ENCODE assay signal across 8 cellular contexts in the genomic region with DNA sequence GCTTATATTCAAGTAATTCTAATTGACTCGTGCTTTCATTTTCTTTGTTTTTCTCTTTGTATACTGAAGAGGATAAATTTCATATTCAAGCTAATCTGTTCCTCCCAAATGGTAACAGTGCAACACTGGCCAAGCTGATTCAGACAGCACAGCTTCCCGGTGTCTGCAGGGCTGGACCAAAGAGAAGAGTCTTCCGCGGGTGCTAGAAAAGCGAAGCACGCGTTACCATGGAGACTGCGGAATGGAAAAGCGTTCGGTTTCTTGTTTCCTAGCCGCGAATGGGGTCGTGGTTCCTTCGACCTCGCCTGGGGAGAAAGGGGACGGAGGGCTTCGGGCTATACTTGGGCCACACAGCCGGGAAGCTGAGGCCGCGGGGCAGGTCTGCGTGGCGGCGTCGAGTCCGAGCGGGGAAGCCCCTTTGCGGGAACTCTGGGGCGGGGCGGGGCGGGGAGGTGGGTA. TPM values are rescaled to one million over a fixed set of nuclear protein-coding genes. Genes with fewer than 3 reads are reported as not detected.
A peak's percentile ranks its signal among the peaks of the same experiment; 100 is the strongest.
DNase-seq lines count a peak whose midpoint lies in the region; ATAC-seq and TF ChIP-seq lines count a peak whose summit lies in the region.

No MANE protein-coding gene starts in this region.

- H3K79me2 ChIP-seq in OCI-LY3 (ENCODE audit: low read length), result no peaks in the 10 kb centered on the region

- no peaks in the 10 kb centered on the region for H4K20me1 ChIP-seq in OCI-LY3 (ENCODE audit: insufficient read depth, low read length)

- peak overlapping the region; percentile 82 for H3K4me3 Mint-ChIP-seq in activated naive CD4-positive, alpha-beta T cell treated with anti-CD3 and anti-CD28 coated beads, Interleukin-2, amount 10 ng/mL, durations not matched to agents 7 days and 5 days
- peak overlapping the region; percentile 88 for H3K4me3 Mint-ChIP-seq in osteocyte (ENCODE audit: unreplicated experiment)

- peaks cover 8% of the 10 kb centered on the region for H3K36me3 Mint-ChIP-seq in activated naive CD4-positive, alpha-beta T cell treated with anti-CD3 and anti-CD28 coated beads, Interleukin-2, amount 10 ng/mL, durations not matched to agents 7 days and 5 days
- H3K36me3 Mint-ChIP-seq in osteocyte (ENCODE audit: unreplicated experiment), result no peaks in the 10 kb centered on the region

- peak overlapping the region; percentile 91 for H2AFZ ChIP-seq in OCI-LY3 (ENCODE audit: low read depth, low read length)

- TF ChIP-seq CTCF in GM12864 (IDR thresholded peaks at IDR 0.05; ENCODE audit: low read depth, low read length, missing control alignments) (no peak), OCI-LY3 (IDR thresholded peaks at IDR 0.05; ENCODE audit: low read depth, low read length) (no peak), osteocyte (IDR thresholded peaks at IDR 0.05) (no peak)

- no peak for ATAC-seq in HG02798 (IDR thresholded peaks at IDR 0.05; ENCODE audit: poor library complexity, unreplicated experiment)
- no peak for ATAC-seq in HG03520 (IDR thresholded peaks at IDR 0.05; ENCODE audit: unreplicated experiment)

- H3K9me3 ChIP-seq in OCI-LY3 (ENCODE audit: insufficient read depth, low read length), result no peaks in the 10 kb centered on the region

- DNase-seq in 8988T (peak; percentile 33), GM12864 (ENCODE audit: low read depth) (no peak), glomerular visceral epithelial cell (ENCODE audit: extremely low spot score) (peak; percentile 65), osteocyte (ENCODE audit: extremely low spot score, unreplicated experiment) (no peak)
- peak; percentile 69 for DNase-seq in activated naive CD4-positive, alpha-beta T cell treated with anti-CD3 and anti-CD28 coated beads, Interleukin-2, amount 10 ng/mL, durations not matched to agents 7 days and 5 days

- CTCF ChIA-PET in activated naive CD4-positive, alpha-beta T cell treated with anti-CD3 and anti-CD28 coated beads, Interleukin-2, amount 10 ng/mL, durations not matched to agents 7 days and 5 days (lab: Charles Lee), result interaction anchor here (0.6 to 1.5 kb wide), 6 partner anchors 10 to 173 kb away, joined by 3 to 11 read pairs (median 3); no protein-coding TSS in a partner anchor

- no peak overlapping the region for H3K27ac Mint-ChIP-seq in activated naive CD4-positive, alpha-beta T cell treated with anti-CD3 and anti-CD28 coated beads, Interleukin-2, amount 10 ng/mL, durations not matched to agents 7 days and 5 days
- peak overlapping the region; percentile 92 for H3K27ac Mint-ChIP-seq in osteocyte (ENCODE audit: unreplicated experiment)

- peaks cover 8% of the 10 kb centered on the region for H3K4me1 ChIP-seq in OCI-LY3 (ENCODE audit: low read length)

- H3K4me3 ChIP-seq in GM12864 (ENCODE audit: low read depth, low read length) (peak overlapping the region; percentile 39), OCI-LY3 (ENCODE audit: low read length) (peak overlapping the region; percentile 91)

- peaks cover 6% of the 10 kb centered on the region for H3K9me3 Mint-ChIP-seq in activated naive CD4-positive, alpha-beta T cell treated with anti-CD3 and anti-CD28 coated beads, Interleukin-2, amount 10 ng/mL, durations not matched to agents 7 days and 5 days
- no peaks in the 10 kb centered on the region for H3K9me3 Mint-ChIP-seq in osteocyte (ENCODE audit: unreplicated experiment)

- H3K27me3 ChIP-seq in OCI-LY3 (ENCODE audit: low read depth, low read length), result no peaks in the 10 kb centered on the region

- H3K36me3 ChIP-seq in OCI-LY3 (replicated peaks; ENCODE audit: low read depth, low read length), result no peaks in the 10 kb centered on the region

- peak overlapping the region; percentile 81 for H3K4me2 ChIP-seq in OCI-LY3 (ENCODE audit: low read length)

- H3K4me1 Mint-ChIP-seq in activated naive CD4-positive, alpha-beta T cell treated with anti-CD3 and anti-CD28 coated beads, Interleukin-2, amount 10 ng/mL, durations not matched to agents 7 days and 5 days, result peaks cover 28% of the 10 kb centered on the region
- H3K4me1 Mint-ChIP-seq in osteocyte (ENCODE audit: unreplicated experiment), result peaks cover 5% of the 10 kb centered on the region

- no peak overlapping the region for H3K27ac ChIP-seq in OCI-LY3 (ENCODE audit: low read length)

- peaks cover 16% of the 10 kb centered on the region for H3K27me3 Mint-ChIP-seq in activated naive CD4-positive, alpha-beta T cell treated with anti-CD3 and anti-CD28 coated beads, Interleukin-2, amount 10 ng/mL, durations not matched to agents 7 days and 5 days
- peaks cover 32% of the 10 kb centered on the region for H3K27me3 Mint-ChIP-seq in osteocyte (ENCODE audit: unreplicated experiment)

- peak overlapping the region; percentile 55 for H3K9ac ChIP-seq in OCI-LY3 (ENCODE audit: low read length)

RNA-seq across cellular contexts. Expression of gene ZNF311, which starts 6.2 kb away (rescaled TPM):
- total RNA-seq in osteocyte, result 1.5 and 1.7 TPM in 2 replicates

RNA-seq across cellular contexts. Expression of gene OR2W1, which starts 33.7 kb away (rescaled TPM):
- total RNA-seq in osteocyte, result not detected in 2 replicates

Comparison
In these comparisons a context has a peak if more than half of its experiments do, and no peak if none do; other contexts are left out.
1. DNase-seq: peak in 8988T (single experiment), activated naive CD4-positive, alpha-beta T cell treated with anti-CD3 and anti-CD28 coated beads, Interleukin-2, amount 10 ng/mL, durations not matched to agents 7 days and 5 days (single experiment) and glomerular visceral epithelial cell (single experiment); none in GM12864 (single experiment) and osteocyte (single experiment).